ENCODE assay signal across 8 cellular contexts in the genomic region with DNA sequence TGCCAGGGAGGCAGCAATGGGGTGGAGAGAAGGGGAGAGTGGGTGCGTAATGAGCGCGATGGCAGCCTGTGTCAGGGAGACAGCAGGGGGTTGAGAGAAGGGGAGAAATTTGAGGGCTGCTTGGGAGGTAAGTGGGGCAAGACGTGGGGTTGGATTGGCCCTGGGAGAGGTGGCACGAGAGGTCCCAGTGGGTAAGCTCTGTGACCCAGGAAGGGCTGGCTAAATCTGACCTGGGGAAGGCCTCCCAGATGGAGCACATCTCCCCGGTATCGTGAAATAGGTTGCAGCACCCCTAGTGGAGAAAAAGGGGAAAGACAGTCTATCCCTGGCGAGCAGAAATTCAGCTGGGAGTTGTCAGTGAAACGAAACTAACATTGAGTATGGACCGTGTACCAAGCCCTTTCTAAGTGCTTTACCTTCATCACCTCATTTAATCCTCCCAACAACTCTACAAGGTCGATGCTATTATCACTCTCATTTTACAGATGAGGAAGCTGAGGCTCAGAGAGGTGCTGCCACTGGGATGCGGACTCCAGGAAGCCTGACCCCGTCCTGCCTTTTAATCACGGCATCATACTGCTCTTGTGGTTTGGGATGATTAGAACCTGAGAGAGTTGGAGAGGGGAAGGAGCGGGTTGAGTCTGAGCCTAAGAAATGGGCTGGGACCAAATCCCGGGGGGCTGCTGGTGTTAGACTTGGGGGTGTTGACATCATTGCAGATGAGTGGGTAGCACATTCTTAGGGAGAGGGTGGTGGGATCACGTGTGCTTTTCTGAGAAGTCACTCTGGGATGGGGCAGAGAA. TPM values are rescaled to one million over a fixed set of nuclear protein-coding genes. Genes with fewer than 3 reads are reported as not detected.
A peak's percentile ranks its signal among the peaks of the same experiment; 100 is the strongest.
DNase-seq lines count a peak whose midpoint lies in the region; ATAC-seq and TF ChIP-seq lines count a peak whose summit lies in the region.

No MANE protein-coding gene starts in this region.

- peaks cover 19 to 28% (median 20%) of the 10 kb centered on the region in 3 donors for H3K4me1 Mint-ChIP-seq in CD8-positive, alpha-beta memory T cell

- in situ Hi-C loops in HAP-1 (cut with MboI; ENCODE audit: low sequenced_read_pairs): loop anchor here (5.0 kb wide), 1 partner anchor 93 kb away; no protein-coding TSS in a partner anchor

- DNase-seq in CD8-positive, alpha-beta memory T cell: peak; percentile 20 to 72 (median 65)
- DNase-seq in HAP-1 (ENCODE audit: low spot score in 2 of 2) (peak; percentile 73 to 79), NCI-H446 treated with DMSO at 0.1 percent for 48 hours (lab: John Stamatoyannopoulos, UW) (peak; percentile 60), stomach (peak; percentile 62)
- DNase-seq in activated CD4-positive, alpha-beta T cell treated with anti-CD3 and anti-CD28 coated beads, Interleukin-2, amount 50 U/mL, for 48 hours: peak; percentile 55 to 66

- H3K9ac ChIP-seq in endocrine pancreas (ENCODE audit: control insufficient read depth, insufficient read depth, low read length): peak overlapping the region; percentile 70

- H3K36me3 ChIP-seq in CD8-positive, alpha-beta memory T cell (ENCODE audit: insufficient read depth, low read length): no peaks in the 10 kb centered on the region
- no peaks in the 10 kb centered on the region for H3K36me3 ChIP-seq in HAP-1 (replicated peaks)
- H3K36me3 ChIP-seq in endocrine pancreas (ENCODE audit: control insufficient read depth, insufficient read depth, low read length): no peaks in the 10 kb centered on the region
- no peaks in the 10 kb centered on the region for H3K36me3 ChIP-seq in mesodermal cell (ENCODE audit: control insufficient read depth, insufficient read depth, low read length)
- no peaks in the 10 kb centered on the region for H3K36me3 ChIP-seq in stomach

- TF ChIP-seq CTCF in stomach (IDR thresholded peaks at IDR 0.05): peak in 6 of 7 experiments; percentile 75 to 97 (median 94)

- H3K27me3 Mint-ChIP-seq in CD8-positive, alpha-beta memory T cell: no peaks in the 10 kb centered on the region

- H3K9me3 Mint-ChIP-seq in CD8-positive, alpha-beta memory T cell: no peaks in the 10 kb centered on the region

- CTCF ChIA-PET in CD8-positive, alpha-beta memory T cell (lab: Charles Lee): interaction anchor here (0.6 to 12.5 kb wide), 25 partner anchors 9 to 148 kb away, joined by 3 to 341 read pairs (median 6); a partner anchor contains a TSS

- TF ChIP-seq POLR2A in stomach (IDR thresholded peaks at IDR 0.05): no peak

- POLR2A ChIA-PET in CD8-positive, alpha-beta memory T cell (lab: Charles Lee): interaction anchor here (1.0 to 1.4 kb wide), 8 partner anchors 14 to 138 kb away, joined by 3 to 9 read pairs (median 4); no protein-coding TSS in a partner anchor

- no peaks in the 10 kb centered on the region for H3K36me3 Mint-ChIP-seq in CD8-positive, alpha-beta memory T cell

- H3K9me3 ChIP-seq in CD8-positive, alpha-beta memory T cell (ENCODE audit: low read length): no peaks in the 10 kb centered on the region
- H3K9me3 ChIP-seq in HAP-1 (no peaks in the 10 kb centered on the region), endocrine pancreas (ENCODE audit: control insufficient read depth, low read length) (no peaks in the 10 kb centered on the region), mesodermal cell (ENCODE audit: control insufficient read depth, low read length) (no peaks in the 10 kb centered on the region), stomach (no peaks in the 10 kb centered on the region)

- H3K4me1 ChIP-seq in CD8-positive, alpha-beta memory T cell (ENCODE audit: insufficient read depth, low read length): peaks cover 14% of the 10 kb centered on the region
- H3K4me1 ChIP-seq in HAP-1 (peaks cover 3% of the 10 kb centered on the region; the same call in 1 of the 2 replicates), endocrine pancreas (ENCODE audit: control insufficient read depth, insufficient read depth, low read length) (no peaks in the 10 kb centered on the region), mesodermal cell (ENCODE audit: control insufficient read depth, insufficient read depth, low read length, poor library complexity, severe bottlenecking) (peaks cover 18% of the 10 kb centered on the region), stomach (peaks cover 0 to 28% (median 16%) of the 10 kb centered on the region in 4 donors)

- no peak for ATAC-seq in GM18909 (IDR thresholded peaks at IDR 0.05; ENCODE audit: poor library complexity, unreplicated experiment)

- no peak for TF ChIP-seq EP300 in stomach (IDR thresholded peaks at IDR 0.05)

- H3K4me3 Mint-ChIP-seq in CD8-positive, alpha-beta memory T cell: peak overlapping the region; percentile 50 to 78 (median 72)

- H3K27me3 ChIP-seq in CD8-positive, alpha-beta memory T cell (ENCODE audit: insufficient read depth, low read length, poor library complexity, severe bottlenecking): no peaks in the 10 kb centered on the region
- H3K27me3 ChIP-seq in HAP-1 (ENCODE audit: low read depth) (no peaks in the 10 kb centered on the region), endocrine pancreas (ENCODE audit: control insufficient read depth, insufficient read depth, low read length) (no peaks in the 10 kb centered on the region), stomach (no peaks in the 10 kb centered on the region)

- peak overlapping the region; percentile 4 to 92 (median 78) for H3K27ac Mint-ChIP-seq in CD8-positive, alpha-beta memory T cell

- peak overlapping the region; percentile 72 for H3K4me3 ChIP-seq in CD8-positive, alpha-beta memory T cell (ENCODE audit: low read length)
- peak overlapping the region; percentile 22 for H3K4me3 ChIP-seq in HAP-1
- H3K4me3 ChIP-seq in endocrine pancreas (ENCODE audit: control insufficient read depth, insufficient read depth, low read length): peak overlapping the region; percentile 43
- H3K4me3 ChIP-seq in mesodermal cell (ENCODE audit: extremely low read depth, insufficient read depth, low read length, poor library complexity, severe bottlenecking): no peak overlapping the region
- H3K4me3 ChIP-seq in stomach: peak overlapping the region; percentile 29 to 46 (median 38)

- no peak overlapping the region for H3K27ac ChIP-seq in CD8-positive, alpha-beta memory T cell (ENCODE audit: low read depth, low read length)
- peak overlapping the region; percentile 70 for H3K27ac ChIP-seq in mesodermal cell (ENCODE audit: low read depth, low read length, severe bottlenecking)
- peak overlapping the region in 4 of 5 donors; percentile 70 to 84 (median 74) for H3K27ac ChIP-seq in stomach

- intact Hi-C loops in stomach (cut with DNase I; ENCODE audit: low total_unique reads): loop anchor here (5.0 kb wide), 1 partner anchor 138 kb away; no protein-coding TSS in a partner anchor

- 44 to 46% methylated on average over 11 to 14 of the region's 17 CpGs for WGBS in mesodermal cell (ENCODE audit: insufficient coverage in 2 of 2), 2 experiments
- WGBS in stomach, 5 donors: 28 to 33% (median 32%) methylated on average over 17 of the region's 17 CpGs

RNA-seq across cellular contexts. Expression of a gene that starts 56.6 kb away (rescaled TPM):
- 1,000 to 10,000 TPM; 1,242 to 1,292 TPM for total RNA-seq in CD8-positive, alpha-beta memory T cell
- 1,119 TPM for polyA plus RNA-seq in CD8-positive, alpha-beta memory T cell
- polyA plus RNA-seq in mesodermal cell (2013, experiment 1 of 2): 1,704 TPM
- 1,642 TPM for polyA plus RNA-seq in mesodermal cell (2013, experiment 2 of 2)
- total RNA-seq in stomach: 1,000 to 10,000 TPM in 1 of 5 donors, 100 to 1,000 TPM in 4; 255 to 1,618 (median 778) TPM
- polyA plus RNA-seq in stomach: 1,000 to 10,000 TPM; 3,493 to 4,094 (median 3,871) TPM
